35 cellular contexts compared by ENCODE assay signal in genomic region chr2:234590076-234590475, GRCh38.
"Had no signal": no experiment of that assay in that cellular context is flagged by ENCODE, and none has a peak within 500 bp of the region (broad histone marks: within the 10 kb centered on the region; RNA-seq: fewer than 3 reads in every experiment).

No MANE protein-coding gene starts in this region.

- H3K9me3 ChIP-seq: Peyer's patch, SJSA1, SK-N-SH had no signal

- H3K4me1 Mint-ChIP-seq: activated CD4-positive, alpha-beta T cell treated with anti-CD3 and anti-CD28 coated beads for 36 hours; activated naive CD8-positive, alpha-beta T cell treated with anti-CD3 and anti-CD28 coated beads for 36 hours; activated T-helper 17 cell treated with anti-CD3 and anti-CD28 coated beads, Interleukin-2, amount 50 U/mL, for 72 hours; central memory CD8-positive, alpha-beta T cell had no signal

- H3K4me1 ChIP-seq: Peyer's patch had no signal

- H3K4me2 ChIP-seq: KMS-11, SK-N-SH had no signal

- H3K9me3 Mint-ChIP-seq: activated CD4-positive, alpha-beta memory T cell treated with anti-CD3 and anti-CD28 coated beads for 36 hours; activated naive CD8-positive, alpha-beta T cell treated with anti-CD3 and anti-CD28 coated beads for 36 hours; activated T-cell treated with anti-CD3 and anti-CD28 coated beads, Interleukin-2, amount 50 U/mL, for 72 hours; activated T-helper 17 cell treated with anti-CD3 and anti-CD28 coated beads, Interleukin-2, amount 50 U/mL, for 72 hours; central memory CD8-positive, alpha-beta T cell; T-helper 1 cell treated with Interleukin-12 subunit alpha and Interleukin-12 subunit beta and Interleukin-4 antibody, amounts not matched to agents 30 μg/mL and 1 μg/mL, for 36 hours; T-helper 2 cell treated with Interferon-gamma antibody and Interleukin-4, amounts not matched to agents 5 μg/mL and 100 μg/mL, for 36 hours had no signal

- H3K27ac ChIP-seq: brain microvascular endothelial cell, cardiac muscle cell, KMS-11, Peyer's patch, SJSA1 had no signal

- H3K36me3 ChIP-seq: brain microvascular endothelial cell, cardiac muscle cell, Peyer's patch, SJSA1 had no signal

- H3K27me3 Mint-ChIP-seq: activated naive CD8-positive, alpha-beta T cell treated with anti-CD3 and anti-CD28 coated beads for 36 hours had no signal

- H3K27ac Mint-ChIP-seq: activated CD4-positive, alpha-beta memory T cell treated with anti-CD3 and anti-CD28 coated beads for 36 hours; activated CD4-positive, alpha-beta T cell treated with anti-CD3 and anti-CD28 coated beads for 36 hours; activated naive CD8-positive, alpha-beta T cell treated with anti-CD3 and anti-CD28 coated beads for 36 hours; activated T-cell treated with anti-CD3 and anti-CD28 coated beads, Interleukin-2, amount 50 U/mL, for 72 hours; activated T-helper 17 cell treated with anti-CD3 and anti-CD28 coated beads, Interleukin-2, amount 50 U/mL, for 72 hours; T-helper 1 cell treated with Interleukin-12 subunit alpha and Interleukin-12 subunit beta and Interleukin-4 antibody, amounts not matched to agents 30 μg/mL and 1 μg/mL, for 36 hours; T-helper 2 cell treated with Interferon-gamma antibody and Interleukin-4, amounts not matched to agents 5 μg/mL and 100 μg/mL, for 36 hours; WTC11 had no signal

- H3K27me3 ChIP-seq: brain microvascular endothelial cell, cardiac muscle cell, Peyer's patch, SJSA1 had no signal

- H3K4me3 Mint-ChIP-seq: activated CD4-positive, alpha-beta memory T cell treated with anti-CD3 and anti-CD28 coated beads for 36 hours; activated CD4-positive, alpha-beta T cell treated with anti-CD3 and anti-CD28 coated beads for 36 hours; activated naive CD8-positive, alpha-beta T cell treated with anti-CD3 and anti-CD28 coated beads for 36 hours; activated T-cell treated with anti-CD3 and anti-CD28 coated beads, Interleukin-2, amount 50 U/mL, for 72 hours; activated T-helper 17 cell treated with anti-CD3 and anti-CD28 coated beads, Interleukin-2, amount 50 U/mL, for 72 hours; central memory CD8-positive, alpha-beta T cell; T-helper 1 cell treated with Interleukin-12 subunit alpha and Interleukin-12 subunit beta and Interleukin-4 antibody, amounts not matched to agents 30 μg/mL and 1 μg/mL, for 36 hours; T-helper 2 cell treated with Interferon-gamma antibody and Interleukin-4, amounts not matched to agents 5 μg/mL and 100 μg/mL, for 36 hours; WTC11 had no signal

- H3K9ac ChIP-seq: KMS-11, SK-N-SH had no signal

- H3K9me2 ChIP-seq: SK-N-SH had no signal

- DNase-seq: activated CD4-positive, alpha-beta memory T cell treated with anti-CD3 and anti-CD28 coated beads for 36 hours; activated CD4-positive, alpha-beta T cell treated with anti-CD3 and anti-CD28 coated beads for 36 hours; activated CD4-positive, alpha-beta T cell treated with anti-CD3 and anti-CD28 coated beads, Interleukin-2, amount 50 U/mL, for 1 hour; activated effector memory CD4-positive, alpha-beta T cell treated with anti-CD3 and anti-CD28 coated beads, Interleukin-2, amount 50 U/mL, for 16 hours; activated naive CD4-positive, alpha-beta T cell; activated naive CD4-positive, alpha-beta T cell treated with anti-CD3 and anti-CD28 coated beads, Interleukin-2, amount 50 U/mL, for 16 hours; activated naive CD8-positive, alpha-beta T cell treated with anti-CD3 and anti-CD28 coated beads for 36 hours; activated T-cell treated with anti-CD3 and anti-CD28 coated beads, Interleukin-2, amount 50 U/mL, for 1 hour; activated T-cell treated with anti-CD3 and anti-CD28 coated beads, Interleukin-2, amount 50 U/mL, for 72 hours; amniotic stem cell; aorta; brain microvascular endothelial cell; NCI-H1092 treated with DMSO at 0.1 percent for 48 hours; NCI-H1417; NCI-H146; NCI-H187; NCI-H2029 treated with DMSO at 0.1 percent for 48 hours; NCI-H2107; NCI-H226; NCI-H446 treated with DMSO at 0.1 percent for 48 hours; NCI-H524; NCI-H69; NCI-H82; Peyer's patch; RPMI8226; SHP77 treated with DMSO at 0.1 percent for 48 hours; SK-N-SH had no signal

- H3K36me3 Mint-ChIP-seq: activated CD4-positive, alpha-beta memory T cell treated with anti-CD3 and anti-CD28 coated beads for 36 hours; activated naive CD8-positive, alpha-beta T cell treated with anti-CD3 and anti-CD28 coated beads for 36 hours had no signal

- H3K4me3 ChIP-seq: cardiac muscle cell, Peyer's patch, SJSA1 had no signal
